In the genomic region with DNA sequence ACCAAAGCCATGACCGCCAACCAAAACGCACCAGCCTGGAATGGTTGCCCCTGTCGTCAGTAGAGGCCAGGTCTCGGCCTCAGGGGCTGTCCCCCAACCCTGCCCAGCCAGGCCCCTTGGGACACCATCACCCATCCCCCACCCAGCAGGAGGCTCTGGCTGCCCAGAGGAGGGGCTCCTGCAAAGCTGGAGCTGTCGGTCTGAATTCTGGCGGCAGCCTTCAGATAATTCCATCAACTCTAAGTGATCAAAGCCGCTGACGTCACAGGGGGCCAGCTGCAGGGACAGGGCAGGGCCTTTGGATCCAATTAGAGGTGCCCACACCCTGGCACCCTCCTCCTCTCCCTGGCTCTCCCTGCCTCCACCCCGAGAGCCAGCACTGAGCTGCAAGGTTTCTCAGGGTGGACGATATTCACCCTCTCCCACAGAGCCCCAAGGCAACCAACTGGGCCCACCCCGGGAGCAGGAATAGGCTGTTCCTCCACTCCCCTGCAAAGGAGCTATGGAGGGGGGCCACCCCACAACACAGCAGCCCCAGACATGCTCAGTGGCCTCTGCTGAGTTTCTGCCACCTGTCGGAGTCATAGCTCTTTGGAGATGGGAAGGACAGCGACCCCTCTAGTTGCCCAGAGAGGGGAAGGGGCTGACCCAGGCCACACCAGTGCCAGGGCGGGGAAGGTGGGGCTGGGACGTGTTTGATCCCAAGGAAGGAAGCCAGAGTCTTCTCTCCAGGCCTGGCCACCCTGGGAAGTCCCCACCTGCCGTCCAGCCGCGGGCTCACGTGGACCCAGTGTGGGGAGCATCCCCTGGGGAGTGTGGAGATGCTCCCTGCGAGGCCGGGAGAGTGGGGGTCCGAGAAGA, we compare ENCODE assay signal across 8 cellular contexts.
DNase-seq lines count a peak whose midpoint lies in the region; ATAC-seq and TF ChIP-seq lines count a peak whose summit lies in the region.

No MANE protein-coding gene starts in this region.

- peaks cover 13% of the 10 kb centered on the region for H3K27me3 Mint-ChIP-seq in activated CD8-positive, alpha-beta T cell treated with anti-CD3 and anti-CD28 coated beads, Interleukin-2, amount 10 ng/mL, durations not matched to agents 7 days and 5 days (ENCODE audit: low read depth)

- 45 to 75% (median 51%) methylated on average over 13 to 22 of the region's 22 CpGs for WGBS in heart left ventricle, 4 donors
- 47 to 54% methylated on average over 5 to 22 of the region's 22 CpGs for WGBS in upper lobe of left lung, 2 donors

- no peak for TF ChIP-seq POLR2A in heart left ventricle (IDR thresholded peaks at IDR 0.05)
- no peak for TF ChIP-seq POLR2A in upper lobe of left lung (IDR thresholded peaks at IDR 0.05)

- no peaks in the 10 kb centered on the region for H3K36me3 ChIP-seq in heart left ventricle
- H3K36me3 ChIP-seq in lower lobe of right lung: no peaks in the 10 kb centered on the region
- no peaks in the 10 kb centered on the region for H3K36me3 ChIP-seq in upper lobe of left lung
- no peaks in the 10 kb centered on the region for H3K36me3 ChIP-seq in brain microvascular endothelial cell (replicated peaks)

- ATAC-seq in heart left ventricle: no peak
- ATAC-seq in Right ventricle myocardium inferior: no peak
- ATAC-seq in activated CD8-positive, alpha-beta T cell treated with anti-CD3 and anti-CD28 coated beads, Interleukin-2, amount 10 ng/mL, durations not matched to agents 7 days and 5 days: no peak
- no peak for ATAC-seq in lower lobe of right lung
- ATAC-seq in upper lobe of left lung (ENCODE audit: low FRiP score in 2 of 2): no peak
- no peak for ATAC-seq in HG02610 (IDR thresholded peaks at IDR 0.05; ENCODE audit: unreplicated experiment)

- TF ChIP-seq CTCF in heart left ventricle (IDR thresholded peaks at IDR 0.05) (no peak), lower lobe of right lung (IDR thresholded peaks at IDR 0.05) (no peak), upper lobe of left lung (IDR thresholded peaks at IDR 0.05) (no peak), brain microvascular endothelial cell (IDR thresholded peaks at IDR 0.05; ENCODE audit: low read depth, low read length, missing control alignments) (no peak)

- H3K27ac ChIP-seq in heart left ventricle: peak overlapping the region in 5 of 12 donors; percentile 0 to 40 (median 32)
- no peak overlapping the region for H3K27ac ChIP-seq in lower lobe of right lung
- H3K27ac ChIP-seq in upper lobe of left lung: peak overlapping the region in 3 of 4 donors; percentile 6 to 84 (median 73)
- no peak overlapping the region for H3K27ac ChIP-seq in brain microvascular endothelial cell

- POLR2A ChIA-PET in activated CD8-positive, alpha-beta T cell treated with anti-CD3 and anti-CD28 coated beads, Interleukin-2, amount 10 ng/mL, durations not matched to agents 7 days and 5 days (lab: Charles Lee): no interaction called here

- H3K27me3 ChIP-seq in heart left ventricle (peaks cover 0 to 4% (median 0%) of the 10 kb centered on the region in 9 donors), lower lobe of right lung (ENCODE audit: low read depth) (peaks cover 8% of the 10 kb centered on the region), upper lobe of left lung (no peaks in the 10 kb centered on the region), brain microvascular endothelial cell (replicated peaks) (peaks cover 10% of the 10 kb centered on the region)

- in situ Hi-C loops in brain microvascular endothelial cell (cut with HindIII; ENCODE audit: low pct_ligation_motif_present, low sequenced_read_pairs): no loop called here

- H3K4me3 Mint-ChIP-seq in activated CD8-positive, alpha-beta T cell treated with anti-CD3 and anti-CD28 coated beads, Interleukin-2, amount 10 ng/mL, durations not matched to agents 7 days and 5 days: peak overlapping the region; percentile 28

- no peak for TF ChIP-seq EP300 in upper lobe of left lung (IDR thresholded peaks at IDR 0.05)

- peak overlapping the region in 10 of 12 donors; percentile 57 to 75 (median 64) for H3K4me3 ChIP-seq in heart left ventricle
- peak overlapping the region; percentile 75 for H3K4me3 ChIP-seq in lower lobe of right lung
- peak overlapping the region in 3 of 4 donors; percentile 77 to 92 (median 88) for H3K4me3 ChIP-seq in upper lobe of left lung
- H3K4me3 ChIP-seq in brain microvascular endothelial cell (ENCODE audit: low read depth, low read length): no peak overlapping the region

- DNase-seq in heart left ventricle (peak in 1 of 5 donors; percentile 50), Right ventricle myocardium inferior (ENCODE audit: missing footprints) (no peak), lower lobe of right lung (peak; percentile 51), upper lobe of left lung (no peak), brain microvascular endothelial cell (no peak), 8988T (no peak)
- DNase-seq in activated CD8-positive, alpha-beta T cell treated with anti-CD3 and anti-CD28 coated beads, Interleukin-2, amount 10 ng/mL, durations not matched to agents 7 days and 5 days: no peak

- CTCF ChIA-PET in activated CD8-positive, alpha-beta T cell treated with anti-CD3 and anti-CD28 coated beads, Interleukin-2, amount 10 ng/mL, durations not matched to agents 7 days and 5 days (lab: Charles Lee): interaction anchor here (1.1 to 8.5 kb wide), 6 partner anchors 12 to 482 kb away, joined by 3 to 146 read pairs (median 19); no protein-coding TSS in a partner anchor

- intact Hi-C loops in heart left ventricle (cut with DNase I) (loop anchor here in 7 of 10 donors (5.0 to 10.0 kb wide), 9 partner anchors 68 to 478 kb away; a partner anchor contains a TSS), Right ventricle myocardium inferior (cut with DNase I) (loop anchor here (5.0 to 10.0 kb wide), 2 partner anchors 405 to 478 kb away; no protein-coding TSS in a partner anchor), lower lobe of right lung (cut with DNase I) (no loop called here)

- peaks cover 0 to 49% (median 16%) of the 10 kb centered on the region in 12 donors for H3K4me1 ChIP-seq in heart left ventricle
- peaks cover 23% of the 10 kb centered on the region for H3K4me1 ChIP-seq in lower lobe of right lung
- H3K4me1 ChIP-seq in upper lobe of left lung: peaks cover 17 to 31% (median 21%) of the 10 kb centered on the region in 4 donors

- H3K4me1 Mint-ChIP-seq in activated CD8-positive, alpha-beta T cell treated with anti-CD3 and anti-CD28 coated beads, Interleukin-2, amount 10 ng/mL, durations not matched to agents 7 days and 5 days (ENCODE audit: low read depth): peaks cover 20% of the 10 kb centered on the region

- no peaks in the 10 kb centered on the region for H3K9me3 ChIP-seq in heart left ventricle
- no peaks in the 10 kb centered on the region for H3K9me3 ChIP-seq in lower lobe of right lung
- no peaks in the 10 kb centered on the region for H3K9me3 ChIP-seq in upper lobe of left lung

- H3K27ac Mint-ChIP-seq in activated CD8-positive, alpha-beta T cell treated with anti-CD3 and anti-CD28 coated beads, Interleukin-2, amount 10 ng/mL, durations not matched to agents 7 days and 5 days: no peak overlapping the region

- H3K9me3 Mint-ChIP-seq in activated CD8-positive, alpha-beta T cell treated with anti-CD3 and anti-CD28 coated beads, Interleukin-2, amount 10 ng/mL, durations not matched to agents 7 days and 5 days (ENCODE audit: insufficient read depth): no peaks in the 10 kb centered on the region

- H3K36me3 Mint-ChIP-seq in activated CD8-positive, alpha-beta T cell treated with anti-CD3 and anti-CD28 coated beads, Interleukin-2, amount 10 ng/mL, durations not matched to agents 7 days and 5 days (ENCODE audit: low read depth): no peaks in the 10 kb centered on the region

Comparison
In these comparisons a context has a peak if more than half of its experiments do, and no peak if none do; other contexts are left out.
1. H3K27ac ChIP-seq: peak in upper lobe of left lung (3 of 4); none in lower lobe of right lung (single experiment) and brain microvascular endothelial cell (single experiment).